10 cellular contexts compared by ENCODE assay signal in genomic region chr9:14347408-14348224, GRCh38. TPM values are rescaled to one million over a fixed set of nuclear protein-coding genes. Genes with fewer than 3 reads are reported as not detected.
A peak's percentile ranks its signal among the peaks of the same experiment; 100 is the strongest.
DNase-seq lines count a peak whose midpoint lies in the region; ATAC-seq and TF ChIP-seq lines count a peak whose summit lies in the region.
"Had no signal": no experiment of that assay in that cellular context is flagged by ENCODE, and none has a peak within 500 bp of the region (broad histone marks: within the 10 kb centered on the region; RNA-seq: fewer than 3 reads in every experiment).

No MANE protein-coding gene starts in this region.

- no peaks in the 10 kb centered on the region for H3K36me3 Mint-ChIP-seq in T-helper 17 cell (ENCODE audit: low read depth)
- H3K36me3 Mint-ChIP-seq in osteocyte (ENCODE audit: unreplicated experiment) = no peaks in the 10 kb centered on the region

- H3K9me3 Mint-ChIP-seq in osteocyte (ENCODE audit: unreplicated experiment) = no peaks in the 10 kb centered on the region
- H3K9me3 Mint-ChIP-seq: activated T-cell treated with anti-CD3 and anti-CD28 coated beads, Interleukin-2, amount 50 U/mL, for 24 hours had no signal

- no peaks in the 10 kb centered on the region for H3K9me3 ChIP-seq in T-helper 17 cell (ENCODE audit: control insufficient read depth, low read length, poor library complexity, severe bottlenecking)

- TF ChIP-seq CTCF in osteocyte (IDR thresholded peaks at IDR 0.05) = peak; percentile 30

- DNase-seq in COLO668 (lab: John Stamatoyannopoulos, UW; ENCODE audit: unreplicated experiment) = peak; percentile 59
- no peak for DNase-seq in T-helper 17 cell
- peak; percentile 70 for DNase-seq in Right ventricle myocardium superior
- peak; percentile 81 for DNase-seq in osteocyte (ENCODE audit: extremely low spot score, unreplicated experiment)
- DNase-seq in NK-92 (lab: John Stamatoyannopoulos, UW; ENCODE audit: unreplicated experiment) = no peak
- no peak for DNase-seq in amniotic stem cell (lab: John Stamatoyannopoulos, UW)
- DNase-seq: activated T-cell treated with anti-CD3 and anti-CD28 coated beads, Interleukin-2, amount 50 U/mL, for 24 hours; GF-D8 had no signal

- H3K27me3 Mint-ChIP-seq in T-helper 17 cell = peaks cover 52% of the 10 kb centered on the region
- H3K27me3 Mint-ChIP-seq in osteocyte (ENCODE audit: unreplicated experiment) = peaks cover 56% of the 10 kb centered on the region

- peak overlapping the region; percentile 21 for H3K4me3 Mint-ChIP-seq in T-helper 17 cell
- H3K4me3 Mint-ChIP-seq in osteocyte (ENCODE audit: unreplicated experiment) = peak overlapping the region; percentile 74
- H3K4me3 Mint-ChIP-seq: activated T-cell treated with anti-CD3 and anti-CD28 coated beads, Interleukin-2, amount 50 U/mL, for 24 hours had no signal

- H3K4me1 Mint-ChIP-seq in T-helper 17 cell (peaks cover 11% of the 10 kb centered on the region), osteocyte (ENCODE audit: unreplicated experiment) (peaks cover 45% of the 10 kb centered on the region)

- intact Hi-C loops in Right ventricle myocardium superior (cut with DNase I) = loop anchor here (2.0 kb wide), 1 partner anchor 25 kb away; no protein-coding TSS in a partner anchor

- ATAC-seq in T-helper 17 cell (no peak), Right ventricle myocardium superior (ENCODE audit: poor library complexity) (peak; percentile 55), HG02763 (IDR thresholded peaks at IDR 0.05; ENCODE audit: unreplicated experiment) (no peak), HG03342 (IDR thresholded peaks at IDR 0.05; ENCODE audit: unreplicated experiment) (no peak)

- no peak overlapping the region for H3K27ac Mint-ChIP-seq in T-helper 17 cell
- H3K27ac Mint-ChIP-seq in osteocyte (ENCODE audit: unreplicated experiment) = no peak overlapping the region
- H3K27ac Mint-ChIP-seq: activated T-cell treated with anti-CD3 and anti-CD28 coated beads, Interleukin-2, amount 50 U/mL, for 24 hours had no signal

RNA-seq across cellular contexts. Expression of gene NFIB, which starts 33.7 kb away (rescaled TPM):
- total RNA-seq in T-helper 17 cell (under 1 TPM; 0.12 to 0.76 TPM), Right ventricle myocardium superior (104 TPM), osteocyte (36.1 and 39.9 TPM in 2 replicates)

Comparison
In these comparisons a context has a peak if more than half of its experiments do, and no peak if none do; other contexts are left out.
1. DNase-seq: peak in COLO668 (single experiment), Right ventricle myocardium superior (single experiment) and osteocyte (single experiment); none in T-helper 17 cell (0 of 3), NK-92 (single experiment) and amniotic stem cell (single experiment).
2. RNA of gene NFIB, which starts 33.7 kb away (total RNA-seq): 104 TPM in Right ventricle myocardium superior (single experiment) and 36.1 to 39.9 TPM in osteocyte; 0.12 to 0.76 TPM in T-helper 17 cell; every median in the first group is over 10 times any median in the second.